In the genomic region with DNA sequence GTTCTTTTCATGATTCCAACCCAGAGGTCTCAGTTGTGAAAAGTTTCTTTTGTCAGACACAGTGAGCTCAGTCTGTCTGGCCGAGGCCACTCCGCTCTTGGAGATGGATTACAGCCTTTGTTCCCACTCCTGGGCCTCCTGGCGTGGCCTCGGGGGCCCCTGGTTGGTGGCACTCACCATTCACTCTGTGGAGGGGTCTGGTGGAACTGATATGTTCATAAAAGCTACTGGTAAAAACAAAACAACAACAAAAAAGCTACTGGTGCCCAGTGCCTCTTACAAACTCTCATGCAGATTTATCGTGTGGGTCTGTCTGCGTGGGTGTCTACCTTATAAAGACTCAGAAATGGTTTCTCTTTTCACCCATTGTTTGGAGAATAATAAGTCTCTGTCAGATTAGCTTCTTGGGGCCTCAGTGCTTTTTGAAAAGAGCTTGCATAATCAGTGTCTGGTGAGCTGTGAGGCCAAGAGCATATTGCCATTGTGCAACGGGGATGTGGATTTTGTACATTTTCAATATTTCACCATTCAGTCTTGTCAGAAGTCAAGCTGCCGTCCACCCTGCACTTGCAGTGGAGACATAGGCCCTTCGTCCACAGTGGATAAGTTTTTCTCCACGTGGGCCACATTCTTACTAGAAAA, we compare ENCODE assay signal across 12 cellular contexts.
A peak's percentile ranks its signal among the peaks of the same experiment; 100 is the strongest.
DNase-seq lines count a peak whose midpoint lies in the region; ATAC-seq, FAIRE-seq and TF ChIP-seq lines count a peak whose summit lies in the region.
"Had no signal": no experiment of that assay in that cellular context is flagged by ENCODE, and none has a peak within 500 bp of the region (broad histone marks: within the 10 kb centered on the region; RNA-seq: fewer than 3 reads in every experiment).

No MANE protein-coding gene starts in this region.

- no peaks in the 10 kb centered on the region for H3K36me3 Mint-ChIP-seq in T-helper 2 cell treated with Interferon-gamma antibody and Interleukin-4, amounts not matched to agents 5 μg/mL and 100 μg/mL, for 36 hours (ENCODE audit: low read depth)

- H3K27me3 Mint-ChIP-seq in T-helper 2 cell treated with Interferon-gamma antibody and Interleukin-4, amounts not matched to agents 5 μg/mL and 100 μg/mL, for 36 hours (ENCODE audit: low read depth) = no peaks in the 10 kb centered on the region
- H3K27me3 Mint-ChIP-seq: IgD-negative memory B cell had no signal

- no peak overlapping the region for H3K27ac Mint-ChIP-seq in T-helper 2 cell treated with Interferon-gamma antibody and Interleukin-4, amounts not matched to agents 5 μg/mL and 100 μg/mL, for 36 hours

- H3K4me1 Mint-ChIP-seq in T-helper 2 cell treated with Interferon-gamma antibody and Interleukin-4, amounts not matched to agents 5 μg/mL and 100 μg/mL, for 36 hours (ENCODE audit: low read depth) = peaks cover 16% of the 10 kb centered on the region

- no peak for TF ChIP-seq CTCF in HL-60 (IDR thresholded peaks at IDR 0.05; ENCODE audit: insufficient read depth, low read length)

- H3K4me3 Mint-ChIP-seq in T-helper 2 cell treated with Interferon-gamma antibody and Interleukin-4, amounts not matched to agents 5 μg/mL and 100 μg/mL, for 36 hours = no peak overlapping the region
- H3K4me3 Mint-ChIP-seq: IgD-negative memory B cell had no signal

- no peaks in the 10 kb centered on the region for H3K27me3 ChIP-seq in HL-60 (ENCODE audit: insufficient read depth, poor library complexity, severe bottlenecking)
- H3K27me3 ChIP-seq: ovary had no signal

- TF ChIP-seq POLR2A in GM12892 (IDR thresholded peaks at IDR 0.05; ENCODE audit: low read depth, low read length) = no peak

- H3K27ac ChIP-seq in HL-60 (replicated peaks) (peak overlapping the region; percentile 89), skin epidermis (peak overlapping the region in 14 of 21 experiments; percentile 5 to 76 (median 43))
- H3K27ac ChIP-seq: ovary had no signal

- FAIRE-seq in GM12892 (lab: Jason Lieb, UNC) = no peak

- H3K9me3 Mint-ChIP-seq in T-helper 2 cell treated with Interferon-gamma antibody and Interleukin-4, amounts not matched to agents 5 μg/mL and 100 μg/mL, for 36 hours = no peaks in the 10 kb centered on the region
- H3K9me3 Mint-ChIP-seq: IgD-negative memory B cell had no signal

- DNase-seq in HL-60 (ENCODE audit: low read depth in 1 of 2, low spot score in 1 of 2) (peak; percentile 94 to 95), astrocyte of the hippocampus (ENCODE audit: low read depth, low spot score) (peak; percentile 56), iris pigment epithelial cell (ENCODE audit: low read depth) (peak; percentile 92), GDM1 (lab: John Stamatoyannopoulos, UW) (no peak), GM12892 (ENCODE audit: insufficient read length) (no peak)
- DNase-seq in T-helper 2 cell treated with Interferon-gamma antibody and Interleukin-4, amounts not matched to agents 5 μg/mL and 100 μg/mL, for 36 hours (ENCODE audit: low spot score) = no peak
- DNase-seq: activated CD4-positive, alpha-beta T cell treated with anti-CD3 and anti-CD28 coated beads, Interleukin-2, amount 50 U/mL, for 4 hours; effector memory CD4-positive, alpha-beta T cell; ovary had no signal

- no peak for ATAC-seq in HG02852 (IDR thresholded peaks at IDR 0.05; ENCODE audit: unreplicated experiment)

- H3K4me3 ChIP-seq in HL-60 (replicated peaks; ENCODE audit: insufficient read depth, low read length) (no peak overlapping the region), skin epidermis (no peak overlapping the region)
- H3K4me3 ChIP-seq: ovary had no signal

Comparison
In these comparisons a context has a peak if more than half of its experiments do, and no peak if none do; other contexts are left out.
1. DNase-seq: peak in HL-60 (2 of 2), astrocyte of the hippocampus (single experiment) and iris pigment epithelial cell (single experiment); none in GDM1 (single experiment), GM12892 (single experiment) and T-helper 2 cell treated with Interferon-gamma antibody and Interleukin-4, amounts not matched to agents 5 μg/mL and 100 μg/mL, for 36 hours (single experiment).